ENCODE assay signal across 20 cellular contexts in the genomic region with DNA sequence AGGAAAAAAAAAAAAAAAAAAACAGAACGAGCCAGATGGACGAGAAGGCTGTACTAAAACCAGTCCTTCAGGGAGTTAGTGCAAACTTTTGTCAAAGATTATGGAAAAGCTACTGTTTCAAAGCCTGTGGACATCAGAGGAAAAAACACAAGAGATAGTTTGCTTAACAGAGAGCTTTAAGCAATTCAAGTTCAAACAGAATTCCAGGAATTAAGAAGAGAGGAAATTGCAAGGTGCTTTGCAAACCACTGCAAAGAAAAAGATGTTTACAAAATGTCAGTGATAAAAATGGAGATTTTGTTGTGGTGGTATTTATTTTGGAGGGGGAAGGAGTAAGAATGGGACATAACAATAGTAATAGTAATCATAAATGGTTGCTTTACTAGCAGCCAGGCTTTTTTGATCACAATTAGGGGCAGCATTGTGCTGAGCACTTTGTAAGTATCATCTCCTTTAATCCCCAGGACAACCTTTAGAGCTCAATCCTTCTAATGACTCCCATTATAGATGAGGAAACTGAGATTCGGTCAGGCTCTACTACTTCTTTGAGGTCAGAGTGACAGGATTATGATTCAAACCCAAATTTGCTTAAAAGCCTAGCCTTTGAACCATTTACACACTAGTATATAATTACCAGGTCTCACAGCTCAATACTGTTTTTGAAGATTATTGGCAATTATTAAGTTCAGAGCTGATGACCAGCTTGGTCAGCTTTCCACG. TPM values are rescaled to one million over a fixed set of nuclear protein-coding genes. Genes with fewer than 3 reads are reported as not detected.
DNase-seq lines count a peak whose midpoint lies in the region; ATAC-seq and TF ChIP-seq lines count a peak whose summit lies in the region.
"Had no signal": no experiment of that assay in that cellular context is flagged by ENCODE, and none has a peak within 500 bp of the region (broad histone marks: within the 10 kb centered on the region; RNA-seq: fewer than 3 reads in every experiment).

No MANE protein-coding gene starts in this region.

- no peak overlapping the region for H3K14ac ChIP-seq in H9 (ENCODE audit: insufficient read depth, low read length)
- no peak overlapping the region for H3K14ac ChIP-seq in trophoblast cell (ENCODE audit: low read length)

- no peak overlapping the region for H3K18ac ChIP-seq in H9 (ENCODE audit: insufficient read length, low read depth, low read length)
- H3K18ac ChIP-seq in trophoblast cell (ENCODE audit: low read length) = no peak overlapping the region

- no peaks in the 10 kb centered on the region for H4K20me1 ChIP-seq in H9 (ENCODE audit: control insufficient read depth, insufficient read depth, insufficient read length)

- H3K4ac ChIP-seq in H9 (ENCODE audit: low read depth, low read length) (no peak overlapping the region), trophoblast cell (ENCODE audit: low read depth, low read length) (no peak overlapping the region)

- H2AFZ ChIP-seq in H9 (ENCODE audit: low read length) (no peak overlapping the region), trophoblast cell (ENCODE audit: insufficient read depth, low read length, poor library complexity) (no peak overlapping the region)

- no peak overlapping the region for H4K12ac ChIP-seq in trophoblast cell (ENCODE audit: low read depth, low read length)

- no peak for DNase-seq in activated CD4-positive, alpha-beta memory T cell treated with anti-CD3 and anti-CD28 coated beads, Interleukin-2, amount 10 ng/mL, durations not matched to agents 7 days and 5 days
- DNase-seq in activated CD4-positive, alpha-beta memory T cell treated with anti-CD3 and anti-CD28 coated beads for 36 hours = no peak
- DNase-seq in H9 = no peak
- no peak for DNase-seq in activated CD8-positive, alpha-beta T cell treated with anti-CD3 and anti-CD28 coated beads, Interleukin-2, amount 10 ng/mL, durations not matched to agents 7 days and 5 days
- no peak for DNase-seq in trophoblast cell
- no peak for DNase-seq in stimulated activated CD4-positive, alpha-beta T cell treated with anti-CD3 and anti-CD28 coated beads, Interleukin-12 subunit alpha, Interleukin-12 subunit beta, amount 100 ng/mL, for 4 hours
- DNase-seq in NCI-H1417 (lab: John Stamatoyannopoulos, UW) = no peak
- no peak for DNase-seq in NCI-H1092 treated with DMSO at 0.1 percent for 48 hours (lab: John Stamatoyannopoulos, UW)
- DNase-seq: activated CD4-positive, CD25-positive, alpha-beta regulatory T cell treated with anti-CD3 and anti-CD28 coated beads, Interleukin-2, amount 50 U/mL, for 72 hours; activated T-cell treated with anti-CD3 and anti-CD28 coated beads, Interleukin-2, amount 50 U/mL, for 1 hour; dermis blood vessel endothelial cell; DMS79; foreskin fibroblast; NCI-H1694 treated with DMSO at 0.1 percent for 48 hours; NCI-H446; stimulated activated CD4-positive, alpha-beta T cell treated with anti-CD3 and anti-CD28 coated beads, Interleukin-2, amount 100 ng/mL, for 24 hours had no signal

- H3K27ac ChIP-seq in H9 (ENCODE audit: insufficient read length, low read depth, low read length) = no peak overlapping the region
- H3K27ac ChIP-seq in trophoblast cell (ENCODE audit: low read depth, low read length) = peak overlapping the region; percentile 47
- H3K27ac ChIP-seq: breast epithelium had no signal

- no peaks in the 10 kb centered on the region for H3K36me3 ChIP-seq in trophoblast cell (ENCODE audit: control insufficient read depth in 1 of 2, insufficient read depth in 2 of 2, low read length in 2 of 2)
- H3K36me3 ChIP-seq: breast epithelium had no signal

- no peaks in the 10 kb centered on the region for H3K27me3 ChIP-seq in H9 (ENCODE audit: insufficient read depth, low read length)
- no peaks in the 10 kb centered on the region for H3K27me3 ChIP-seq in trophoblast cell (ENCODE audit: insufficient read depth, low read length)
- H3K27me3 ChIP-seq: breast epithelium had no signal

- no CpG with 5 or more reads among the region's 4 CpGs for WGBS in H9 (ENCODE audit: extremely low coverage, insufficient read length, low lambda C conversion rate)
- WGBS in trophoblast cell (ENCODE audit: extremely low coverage, insufficient coverage, insufficient read length) = no CpG with 5 or more reads among the region's 4 CpGs

- H2BK12ac ChIP-seq in H9 (ENCODE audit: insufficient read length, low read depth, low read length) (no peak overlapping the region), trophoblast cell (ENCODE audit: low read length) (no peak overlapping the region)

- POLR2A ChIA-PET in activated CD4-positive, alpha-beta memory T cell treated with anti-CD3 and anti-CD28 coated beads, Interleukin-2, amount 10 ng/mL, durations not matched to agents 7 days and 5 days (lab: Charles Lee) = interaction anchor here (1.0 to 2.9 kb wide), 3 partner anchors 10 to 92 kb away, joined by 3 to 13 read pairs (median 3); no protein-coding TSS in a partner anchor
- POLR2A ChIA-PET in activated CD4-positive, alpha-beta memory T cell treated with anti-CD3 and anti-CD28 coated beads for 36 hours (lab: Charles Lee) = interaction anchor here (0.6 to 1.2 kb wide), 2 partner anchors 17 to 345 kb away, joined by 3 to 9 read pairs; no protein-coding TSS in a partner anchor
- POLR2A ChIA-PET in activated CD8-positive, alpha-beta T cell treated with anti-CD3 and anti-CD28 coated beads, Interleukin-2, amount 10 ng/mL, durations not matched to agents 7 days and 5 days (lab: Charles Lee) = interaction anchor here (0.7 to 2.1 kb wide), 4 partner anchors 23 to 92 kb away, joined by 3 to 7 read pairs (median 3); partner anchors contain the start of gene ARHGEF3

- peak overlapping the region; percentile 4 for H3K27ac Mint-ChIP-seq in activated CD4-positive, alpha-beta memory T cell treated with anti-CD3 and anti-CD28 coated beads, Interleukin-2, amount 10 ng/mL, durations not matched to agents 7 days and 5 days
- H3K27ac Mint-ChIP-seq in activated CD4-positive, alpha-beta memory T cell treated with anti-CD3 and anti-CD28 coated beads for 36 hours = no peak overlapping the region
- H3K27ac Mint-ChIP-seq in H9 = peak overlapping the region in 2 of 3 experiments; percentile 17 to 88; a peak in 3 of 7 replicates
- peak overlapping the region; percentile 56 for H3K27ac Mint-ChIP-seq in activated CD8-positive, alpha-beta T cell treated with anti-CD3 and anti-CD28 coated beads, Interleukin-2, amount 10 ng/mL, durations not matched to agents 7 days and 5 days
- H3K27ac Mint-ChIP-seq: activated naive CD8-positive, alpha-beta T cell; CD14-positive monocyte had no signal

- intact Hi-C loops in activated CD4-positive, alpha-beta memory T cell treated with anti-CD3 and anti-CD28 coated beads for 36 hours (cut with micrococcal nuclease) = loop anchor here (2.0 kb wide), 1 partner anchor 13 kb away; no protein-coding TSS in a partner anchor

- H3K4me1 ChIP-seq in H9 (ENCODE audit: insufficient read depth, low read length) = peaks cover 5% of the 10 kb centered on the region
- H3K4me1 ChIP-seq in trophoblast cell (ENCODE audit: control insufficient read depth in 1 of 2, insufficient read depth in 2 of 2, low read length in 2 of 2) = peaks cover 5 to 11% of the 10 kb centered on the region in 2 experiments
- H3K4me1 ChIP-seq: breast epithelium had no signal

- H3K9me3 Mint-ChIP-seq in activated CD4-positive, alpha-beta memory T cell treated with anti-CD3 and anti-CD28 coated beads, Interleukin-2, amount 10 ng/mL, durations not matched to agents 7 days and 5 days = no peaks in the 10 kb centered on the region
- H3K9me3 Mint-ChIP-seq in activated CD4-positive, alpha-beta memory T cell treated with anti-CD3 and anti-CD28 coated beads for 36 hours = no peaks in the 10 kb centered on the region
- no peaks in the 10 kb centered on the region for H3K9me3 Mint-ChIP-seq in H9
- H3K9me3 Mint-ChIP-seq in activated CD8-positive, alpha-beta T cell treated with anti-CD3 and anti-CD28 coated beads, Interleukin-2, amount 10 ng/mL, durations not matched to agents 7 days and 5 days (ENCODE audit: insufficient read depth) = no peaks in the 10 kb centered on the region

- H2BK120ac ChIP-seq in H9 (ENCODE audit: low read depth, low read length, poor library complexity, severe bottlenecking) (no peak overlapping the region), trophoblast cell (ENCODE audit: insufficient read depth, low read length, poor library complexity) (no peak overlapping the region)

- H4K91ac ChIP-seq in H9 (ENCODE audit: insufficient read length, low read depth, low read length) (no peak overlapping the region), trophoblast cell (ENCODE audit: low read depth, low read length) (no peak overlapping the region)

- no peak overlapping the region for H3K4me3 ChIP-seq in trophoblast cell (ENCODE audit: low read depth, low read length)
- H3K4me3 ChIP-seq: breast epithelium had no signal

- H3K79me2 ChIP-seq in H9 (ENCODE audit: insufficient read depth, low read length) (no peaks in the 10 kb centered on the region), trophoblast cell (ENCODE audit: control insufficient read depth, insufficient read depth, low read length, poor library complexity) (no peaks in the 10 kb centered on the region)

- H3K9ac ChIP-seq in H9 (ENCODE audit: extremely low read depth, insufficient read length, low read length) (no peak overlapping the region), trophoblast cell (ENCODE audit: low read length) (no peak overlapping the region)

- H4K8ac ChIP-seq in H9 (replicated peaks; ENCODE audit: insufficient read length, low read depth, low read length) (no peak overlapping the region), trophoblast cell (ENCODE audit: low read depth, low read length) (no peak overlapping the region)

- H3K9me3 ChIP-seq in H9 (ENCODE audit: control insufficient read depth, low read depth, low read length) = no peaks in the 10 kb centered on the region
- H3K9me3 ChIP-seq in trophoblast cell (ENCODE audit: insufficient read depth, low read depth, low read length) = no peaks in the 10 kb centered on the region
- H3K9me3 ChIP-seq: breast epithelium had no signal

- H3K56ac ChIP-seq in H9 (ENCODE audit: insufficient read length, low read depth, low read length) = no peak overlapping the region

- H3K4me1 Mint-ChIP-seq in activated CD4-positive, alpha-beta memory T cell treated with anti-CD3 and anti-CD28 coated beads, Interleukin-2, amount 10 ng/mL, durations not matched to agents 7 days and 5 days = peaks cover 32% of the 10 kb centered on the region
- peaks cover 47% of the 10 kb centered on the region for H3K4me1 Mint-ChIP-seq in activated CD4-positive, alpha-beta memory T cell treated with anti-CD3 and anti-CD28 coated beads for 36 hours (ENCODE audit: low read depth)
- peaks cover 37 to 41% of the 10 kb centered on the region in 2 experiments for H3K4me1 Mint-ChIP-seq in H9
- H3K4me1 Mint-ChIP-seq in activated CD8-positive, alpha-beta T cell treated with anti-CD3 and anti-CD28 coated beads, Interleukin-2, amount 10 ng/mL, durations not matched to agents 7 days and 5 days (ENCODE audit: low read depth) = peaks cover 49% of the 10 kb centered on the region

- no peak overlapping the region for H3K4me3 Mint-ChIP-seq in activated CD4-positive, alpha-beta memory T cell treated with anti-CD3 and anti-CD28 coated beads, Interleukin-2, amount 10 ng/mL, durations not matched to agents 7 days and 5 days
- no peak overlapping the region for H3K4me3 Mint-ChIP-seq in activated CD4-positive, alpha-beta memory T cell treated with anti-CD3 and anti-CD28 coated beads for 36 hours
- H3K4me3 Mint-ChIP-seq in H9 = no peak overlapping the region
- peak overlapping the region; percentile 10 for H3K4me3 Mint-ChIP-seq in activated CD8-positive, alpha-beta T cell treated with anti-CD3 and anti-CD28 coated beads, Interleukin-2, amount 10 ng/mL, durations not matched to agents 7 days and 5 days
- H3K4me3 Mint-ChIP-seq: activated naive CD8-positive, alpha-beta T cell; CD14-positive monocyte had no signal

- H3K4me2 ChIP-seq in H9 (ENCODE audit: insufficient read depth, insufficient read length, low read length) (no peak overlapping the region), trophoblast cell (ENCODE audit: low read length) (no peak overlapping the region)

- H3K36me3 Mint-ChIP-seq in activated CD4-positive, alpha-beta memory T cell treated with anti-CD3 and anti-CD28 coated beads, Interleukin-2, amount 10 ng/mL, durations not matched to agents 7 days and 5 days (ENCODE audit: low read depth) = peaks cover 3% of the 10 kb centered on the region
- H3K36me3 Mint-ChIP-seq in activated CD4-positive, alpha-beta memory T cell treated with anti-CD3 and anti-CD28 coated beads for 36 hours = no peaks in the 10 kb centered on the region
- no peaks in the 10 kb centered on the region for H3K36me3 Mint-ChIP-seq in H9 (ENCODE audit: insufficient read depth in 1 of 3, low read depth in 3 of 3)
- peaks cover 10% of the 10 kb centered on the region for H3K36me3 Mint-ChIP-seq in activated CD8-positive, alpha-beta T cell treated with anti-CD3 and anti-CD28 coated beads, Interleukin-2, amount 10 ng/mL, durations not matched to agents 7 days and 5 days (ENCODE audit: low read depth)
- H3K36me3 Mint-ChIP-seq: CD14-positive monocyte had no signal

- H2BK20ac ChIP-seq in H9 (ENCODE audit: low read depth, low read length, poor library complexity, severe bottlenecking) = no peak overlapping the region

- H3K23ac ChIP-seq in H9 (ENCODE audit: insufficient read length, low read depth, low read length) = no peak overlapping the region
- H3K23ac ChIP-seq in trophoblast cell (ENCODE audit: low read length) = no peak overlapping the region

- H4K5ac ChIP-seq in H9 (ENCODE audit: insufficient read length, low read depth, low read length) = no peak overlapping the region

- H2AK5ac ChIP-seq in H9 (ENCODE audit: insufficient read length, low read length) = no peak overlapping the region
- no peak overlapping the region for H2AK5ac ChIP-seq in trophoblast cell (ENCODE audit: low read length)

- H2BK5ac ChIP-seq in H9 (ENCODE audit: insufficient read length, low read length) = no peak overlapping the region
- H2BK5ac ChIP-seq in trophoblast cell (ENCODE audit: low read depth, low read length, poor library complexity) = no peak overlapping the region

- no peaks in the 10 kb centered on the region for H3K27me3 Mint-ChIP-seq in activated CD4-positive, alpha-beta memory T cell treated with anti-CD3 and anti-CD28 coated beads, Interleukin-2, amount 10 ng/mL, durations not matched to agents 7 days and 5 days
- no peaks in the 10 kb centered on the region for H3K27me3 Mint-ChIP-seq in activated CD4-positive, alpha-beta memory T cell treated with anti-CD3 and anti-CD28 coated beads for 36 hours
- H3K27me3 Mint-ChIP-seq in H9 (ENCODE audit: low read depth) = no peaks in the 10 kb centered on the region
- no peaks in the 10 kb centered on the region for H3K27me3 Mint-ChIP-seq in activated CD8-positive, alpha-beta T cell treated with anti-CD3 and anti-CD28 coated beads, Interleukin-2, amount 10 ng/mL, durations not matched to agents 7 days and 5 days (ENCODE audit: low read depth)
- H3K27me3 Mint-ChIP-seq: activated naive CD8-positive, alpha-beta T cell had no signal

- H3K79me1 ChIP-seq in H9 (ENCODE audit: insufficient read depth, low read depth, low read length, poor library complexity, severe bottlenecking) (no peaks in the 10 kb centered on the region), trophoblast cell (ENCODE audit: low read length) (no peaks in the 10 kb centered on the region)

- CTCF ChIA-PET in activated CD4-positive, alpha-beta memory T cell treated with anti-CD3 and anti-CD28 coated beads, Interleukin-2, amount 10 ng/mL, durations not matched to agents 7 days and 5 days (lab: Charles Lee) = interaction anchor here (0.7 to 1.2 kb wide), 2 partner anchors 64 to 165 kb away, joined by 4 to 9 read pairs; no protein-coding TSS in a partner anchor
- CTCF ChIA-PET in activated CD4-positive, alpha-beta memory T cell treated with anti-CD3 and anti-CD28 coated beads for 36 hours (lab: Charles Lee) = interaction anchor here (0.9 to 2.5 kb wide), 5 partner anchors 10 to 40 kb away, joined by 3 to 9 read pairs (median 5); partner anchors contain the start of gene ARHGEF3
- CTCF ChIA-PET in activated CD8-positive, alpha-beta T cell treated with anti-CD3 and anti-CD28 coated beads, Interleukin-2, amount 10 ng/mL, durations not matched to agents 7 days and 5 days (lab: Charles Lee) = interaction anchor here (1.0 to 4.7 kb wide), 10 partner anchors 9 to 164 kb away, joined by 3 to 34 read pairs (median 4); partner anchors contain the start of gene ARHGEF3

- TF ChIP-seq CTCF in H9 (conservative IDR thresholded peaks at IDR 0.05) = no peak

- no peaks in the 10 kb centered on the region for H3K23me2 ChIP-seq in H9 (ENCODE audit: insufficient read length, low read depth, low read length, poor library complexity, severe bottlenecking)

- no peak overlapping the region for H2BK15ac ChIP-seq in H9 (ENCODE audit: low read depth, low read length)

- H3T11ph ChIP-seq in H9 (ENCODE audit: low read length) = no peak overlapping the region

- ATAC-seq in activated CD8-positive, alpha-beta T cell treated with anti-CD3 and anti-CD28 coated beads, Interleukin-2, amount 10 ng/mL, durations not matched to agents 7 days and 5 days = no peak
- ATAC-seq: left lobe of liver had no signal

RNA-seq across cellular contexts. Expression of gene ARHGEF3, which starts 22.4 kb away (rescaled TPM):
- total RNA-seq in activated CD4-positive, alpha-beta memory T cell treated with anti-CD3 and anti-CD28 coated beads, Interleukin-2, amount 10 ng/mL, durations not matched to agents 7 days and 5 days = 10 to 100 TPM; 71.3 TPM
- total RNA-seq in activated CD4-positive, alpha-beta memory T cell treated with anti-CD3 and anti-CD28 coated beads for 36 hours = 10 to 100 TPM; 28.0 to 31.5 TPM
- 4.4 and 5.7 TPM in 2 replicates for total RNA-seq in H9 (2021)
- total RNA-seq in activated CD8-positive, alpha-beta T cell treated with anti-CD3 and anti-CD28 coated beads, Interleukin-2, amount 10 ng/mL, durations not matched to agents 7 days and 5 days = 100 to 1,000 TPM in 1 of 2 experiments, 10 to 100 TPM in 1; 94.6 to 101 TPM
- polyA plus RNA-seq in trophoblast cell (2013) = 21.0 and 22.3 TPM in 2 replicates
